Comparison of ENCODE assay signal across 14 cellular contexts in the genomic region with DNA sequence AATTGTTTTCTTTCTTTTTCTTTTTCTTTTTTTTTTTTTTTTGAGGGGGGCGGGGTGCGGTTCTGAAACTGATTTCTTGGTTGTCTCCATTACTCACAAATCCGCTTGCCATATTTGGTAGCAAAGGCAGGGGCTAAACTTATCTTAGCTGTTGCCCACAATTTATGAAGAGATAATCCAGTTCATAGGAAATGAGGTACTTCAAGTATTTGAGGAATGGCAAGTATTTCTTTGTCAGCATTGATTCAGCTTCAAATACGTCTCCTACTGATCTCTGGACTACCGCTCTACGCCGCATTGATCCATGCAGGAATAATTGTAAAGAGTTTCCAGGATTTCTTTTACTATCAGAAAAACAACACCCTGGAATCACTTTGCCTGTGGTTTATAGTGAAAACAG.
DNase-seq lines count a peak whose midpoint lies in the region; ATAC-seq and TF ChIP-seq lines count a peak whose summit lies in the region.
"Had no signal": no experiment of that assay in that cellular context is flagged by ENCODE, and none has a peak within 500 bp of the region (broad histone marks: within the 10 kb centered on the region; RNA-seq: fewer than 3 reads in every experiment).

No MANE protein-coding gene starts in this region.

- H3K4me3 ChIP-seq in ACC112 (ENCODE audit: low read depth, low read length), result peak overlapping the region; percentile 67
- H3K4me3 ChIP-seq: thoracic aorta had no signal

- H3K27ac ChIP-seq in ACC112 (ENCODE audit: low read depth, low read length), result peak overlapping the region; percentile 73
- no peak overlapping the region for H3K27ac ChIP-seq in CD4-positive, alpha-beta T cell (ENCODE audit: low read depth, low read length)
- H3K27ac ChIP-seq: thoracic aorta had no signal

- no peak for TF ChIP-seq CTCF in CD4-positive, alpha-beta T cell (IDR thresholded peaks at IDR 0.05)

- H3K4me1 Mint-ChIP-seq in CD4-positive, alpha-beta T cell (ENCODE audit: low read depth), result no peaks in the 10 kb centered on the region
- H3K4me1 Mint-ChIP-seq: activated CD4-positive, alpha-beta T cell treated with anti-CD3 and anti-CD28 coated beads for 36 hours; B cell; IgD-negative memory B cell had no signal

- H2AFZ ChIP-seq in ACC112 (ENCODE audit: low read length, unreplicated experiment), result peak overlapping the region; percentile 77

- no peaks in the 10 kb centered on the region for H3K27me3 Mint-ChIP-seq in CD4-positive, alpha-beta T cell
- H3K27me3 Mint-ChIP-seq: activated CD4-positive, alpha-beta T cell treated with anti-CD3 and anti-CD28 coated beads for 36 hours; B cell; IgD-negative memory B cell had no signal

- H3K36me3 ChIP-seq in ACC112 (ENCODE audit: insufficient read depth, low read length), result no peaks in the 10 kb centered on the region
- H3K36me3 ChIP-seq: thoracic aorta had no signal

- H3K9me3 ChIP-seq in CD4-positive, alpha-beta T cell (ENCODE audit: control insufficient read depth, low read length), result no peaks in the 10 kb centered on the region
- H3K9me3 ChIP-seq: thoracic aorta had no signal

- CTCF ChIA-PET in CD4-positive, alpha-beta T cell (lab: Charles Lee), result no interaction called here

- DNase-seq in HS-5 (ENCODE audit: low read depth), result peak; percentile 87
- DNase-seq in amniotic stem cell (lab: John Stamatoyannopoulos, UW), result peak; percentile 45
- peak; percentile 10 for DNase-seq in iPS-NIHi7 (ENCODE audit: extremely low spot score)
- no peak for DNase-seq in CD4-positive, alpha-beta T cell
- DNase-seq in NCI-H1105 treated with DMSO at 0.1 percent for 48 hours (lab: John Stamatoyannopoulos, UW), result no peak
- DNase-seq: activated CD4-positive, alpha-beta T cell treated with anti-CD3 and anti-CD28 coated beads for 36 hours; activated gamma-delta T cell had no signal

- peaks cover 2% of the 10 kb centered on the region for H3K9me3 Mint-ChIP-seq in CD4-positive, alpha-beta T cell

- H3K4me1 ChIP-seq in ACC112 (ENCODE audit: control insufficient read depth, insufficient read depth, low read length, unreplicated experiment), result peaks cover 20% of the 10 kb centered on the region

- intact Hi-C loops in CD4-positive, alpha-beta T cell (cut with DNase I, micrococcal nuclease), result no loop called here

- no peaks in the 10 kb centered on the region for H3K36me3 Mint-ChIP-seq in CD4-positive, alpha-beta T cell (ENCODE audit: low read depth)
- H3K36me3 Mint-ChIP-seq: IgD-negative memory B cell had no signal

- no peak overlapping the region for H3K27ac Mint-ChIP-seq in CD4-positive, alpha-beta T cell
- H3K27ac Mint-ChIP-seq: activated CD4-positive, alpha-beta T cell treated with anti-CD3 and anti-CD28 coated beads for 36 hours; B cell; IgD-negative memory B cell had no signal

- POLR2A ChIA-PET in CD4-positive, alpha-beta T cell (lab: Charles Lee), result no interaction called here

- H3K4me3 Mint-ChIP-seq in CD4-positive, alpha-beta T cell, result no peak overlapping the region
- H3K4me3 Mint-ChIP-seq: activated CD4-positive, alpha-beta T cell treated with anti-CD3 and anti-CD28 coated beads for 36 hours; B cell; IgD-negative memory B cell had no signal

- no peak for ATAC-seq in HG03460 (IDR thresholded peaks at IDR 0.05; ENCODE audit: unreplicated experiment)
- ATAC-seq in GM18502 (IDR thresholded peaks at IDR 0.05; ENCODE audit: poor library complexity, unreplicated experiment), result no peak
- no peak for ATAC-seq in CD4-positive, alpha-beta T cell (ENCODE audit: poor library complexity)
- ATAC-seq: activated CD4-positive, alpha-beta T cell treated with anti-CD3 and anti-CD28 coated beads for 36 hours; Right ventricle myocardium inferior had no signal

- no peaks in the 10 kb centered on the region for H3K79me2 ChIP-seq in ACC112 (ENCODE audit: control insufficient read depth, insufficient read depth, low read length, unreplicated experiment)

- H3K27me3 ChIP-seq in ACC112 (ENCODE audit: insufficient read depth, low read length), result no peaks in the 10 kb centered on the region
- no peaks in the 10 kb centered on the region for H3K27me3 ChIP-seq in CD4-positive, alpha-beta T cell (ENCODE audit: control insufficient read depth, insufficient read depth, low read length)

Comparison
In these comparisons a context has a peak if more than half of its experiments do, and no peak if none do; other contexts are left out.
1. DNase-seq: peak in HS-5 (single experiment), amniotic stem cell (single experiment) and iPS-NIHi7 (single experiment); none in CD4-positive, alpha-beta T cell (0 of 10) and NCI-H1105 treated with DMSO at 0.1 percent for 48 hours (single experiment).